In the genomic region with DNA sequence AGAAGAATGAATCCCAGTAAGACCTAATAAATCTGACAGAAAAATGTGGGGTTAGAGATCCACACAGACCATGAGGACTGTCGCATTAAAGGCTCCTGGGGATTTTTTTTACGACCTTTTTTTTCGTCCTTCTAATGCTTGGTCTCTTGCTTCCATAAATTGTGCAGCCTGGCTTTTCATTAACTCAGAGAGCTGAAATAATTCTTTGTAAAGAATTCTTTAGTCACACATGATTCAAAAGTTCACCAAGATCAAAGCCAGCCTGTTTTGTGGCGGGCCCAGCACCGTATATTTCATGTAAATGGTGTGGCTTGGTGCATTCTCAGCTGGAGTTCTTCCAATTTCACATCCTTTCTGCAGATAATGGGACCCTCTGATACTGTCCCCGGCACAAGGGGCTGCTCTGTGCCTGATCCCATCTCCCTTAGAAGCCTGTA, we compare ENCODE assay signal across 1 cellular context.
TF ChIP-seq lines count a peak whose summit lies in the region.

No MANE protein-coding gene starts in this region.

TF ChIP-seq in GM12878, 131 proteins besides CTCF, POLR2A, EP300 and RAD21 (continued from another document):
- TF ChIP-seq, protein P1, sequence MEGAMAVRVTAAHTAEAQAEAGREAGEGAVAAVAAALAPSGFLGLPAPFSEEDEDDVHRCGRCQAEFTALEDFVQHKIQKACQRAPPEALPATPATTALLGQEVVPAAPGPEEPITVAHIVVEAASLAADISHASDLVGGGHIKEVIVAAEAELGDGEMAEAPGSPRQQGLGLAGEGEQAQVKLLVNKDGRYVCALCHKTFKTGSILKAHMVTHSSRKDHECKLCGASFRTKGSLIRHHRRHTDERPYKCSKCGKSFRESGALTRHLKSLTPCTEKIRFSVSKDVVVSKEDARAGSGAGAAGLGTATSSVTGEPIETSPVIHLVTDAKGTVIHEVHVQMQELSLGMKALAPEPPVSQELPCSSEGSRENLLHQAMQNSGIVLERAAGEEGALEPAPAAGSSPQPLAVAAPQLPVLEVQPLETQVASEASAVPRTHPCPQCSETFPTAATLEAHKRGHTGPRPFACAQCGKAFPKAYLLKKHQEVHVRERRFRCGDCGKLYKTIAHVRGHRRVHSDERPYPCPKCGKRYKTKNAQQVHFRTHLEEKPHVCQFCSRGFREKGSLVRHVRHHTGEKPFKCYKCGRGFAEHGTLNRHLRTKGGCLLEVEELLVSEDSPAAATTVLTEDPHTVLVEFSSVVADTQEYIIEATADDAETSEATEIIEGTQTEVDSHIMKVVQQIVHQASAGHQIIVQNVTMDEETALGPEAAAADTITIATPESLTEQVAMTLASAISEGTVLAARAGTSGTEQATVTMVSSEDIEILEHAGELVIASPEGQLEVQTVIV (IDR thresholded peaks at IDR 0.05; ENCODE audit: borderline replicate concordance, partially characterized antibody) = peak; percentile 68
- TF ChIP-seq TARDBP (IDR thresholded peaks at IDR 0.05; ENCODE audit: borderline replicate concordance) (no peak), BHLHE40 (IDR thresholded peaks at IDR 0.05; ENCODE audit: borderline replicate concordance in 1 of 2, low read depth in 2 of 2, low read length in 1 of 2) (peak in 1 of 2 experiments; percentile 25; a peak in 1 of 4 replicates), POU2F2 (IDR thresholded peaks at IDR 0.05; ENCODE audit: borderline replicate concordance, low read depth, low read length) (peak; percentile 60; the same call in 1 of the 3 replicates), RFX5 (IDR thresholded peaks at IDR 0.05; ENCODE audit: low read depth, low read length) (no peak), RUNX3 (IDR thresholded peaks at IDR 0.05; ENCODE audit: low read length) (no peak), SMAD1 (IDR thresholded peaks at IDR 0.05; ENCODE audit: low read depth, partially characterized antibody) (no peak), IKZF1 (conservative IDR thresholded peaks at IDR 0.05) (peak; percentile 62), MTA2 (IDR thresholded peaks at IDR 0.05; ENCODE audit: low read depth) (peak; percentile 81), STAT3 (IDR thresholded peaks at IDR 0.05; ENCODE audit: low read depth, low read length) (no peak)
- TF ChIP-seq, protein P2, sequence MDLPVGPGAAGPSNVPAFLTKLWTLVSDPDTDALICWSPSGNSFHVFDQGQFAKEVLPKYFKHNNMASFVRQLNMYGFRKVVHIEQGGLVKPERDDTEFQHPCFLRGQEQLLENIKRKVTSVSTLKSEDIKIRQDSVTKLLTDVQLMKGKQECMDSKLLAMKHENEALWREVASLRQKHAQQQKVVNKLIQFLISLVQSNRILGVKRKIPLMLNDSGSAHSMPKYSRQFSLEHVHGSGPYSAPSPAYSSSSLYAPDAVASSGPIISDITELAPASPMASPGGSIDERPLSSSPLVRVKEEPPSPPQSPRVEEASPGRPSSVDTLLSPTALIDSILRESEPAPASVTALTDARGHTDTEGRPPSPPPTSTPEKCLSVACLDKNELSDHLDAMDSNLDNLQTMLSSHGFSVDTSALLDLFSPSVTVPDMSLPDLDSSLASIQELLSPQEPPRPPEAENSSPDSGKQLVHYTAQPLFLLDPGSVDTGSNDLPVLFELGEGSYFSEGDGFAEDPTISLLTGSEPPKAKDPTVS (IDR thresholded peaks at IDR 0.05; ENCODE audit: low read depth, low read length) = no peak
- TF ChIP-seq, protein P3, sequence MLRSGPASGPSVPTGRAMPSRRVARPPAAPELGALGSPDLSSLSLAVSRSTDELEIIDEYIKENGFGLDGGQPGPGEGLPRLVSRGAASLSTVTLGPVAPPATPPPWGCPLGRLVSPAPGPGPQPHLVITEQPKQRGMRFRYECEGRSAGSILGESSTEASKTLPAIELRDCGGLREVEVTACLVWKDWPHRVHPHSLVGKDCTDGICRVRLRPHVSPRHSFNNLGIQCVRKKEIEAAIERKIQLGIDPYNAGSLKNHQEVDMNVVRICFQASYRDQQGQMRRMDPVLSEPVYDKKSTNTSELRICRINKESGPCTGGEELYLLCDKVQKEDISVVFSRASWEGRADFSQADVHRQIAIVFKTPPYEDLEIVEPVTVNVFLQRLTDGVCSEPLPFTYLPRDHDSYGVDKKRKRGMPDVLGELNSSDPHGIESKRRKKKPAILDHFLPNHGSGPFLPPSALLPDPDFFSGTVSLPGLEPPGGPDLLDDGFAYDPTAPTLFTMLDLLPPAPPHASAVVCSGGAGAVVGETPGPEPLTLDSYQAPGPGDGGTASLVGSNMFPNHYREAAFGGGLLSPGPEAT (IDR thresholded peaks at IDR 0.05; ENCODE audit: low read depth) = peak; percentile 47; the same call in 1 of the 2 replicates
TF ChIP-seq in GM12878: peak in this region for 12.
